Comparison of ENCODE assay signal across 9 cellular contexts in genomic region chr7:18610331-18610948, GRCh38.
A peak's percentile ranks its signal among the peaks of the same experiment; 100 is the strongest.
DNase-seq lines count a peak whose midpoint lies in the region; ATAC-seq, FAIRE-seq and TF ChIP-seq lines count a peak whose summit lies in the region.
"Had no signal": no experiment of that assay in that cellular context is flagged by ENCODE, and none has a peak within 500 bp of the region (broad histone marks: within the 10 kb centered on the region; RNA-seq: fewer than 3 reads in every experiment).

No MANE protein-coding gene starts in this region.

- no peak for ATAC-seq in memory B cell (ENCODE audit: low read depth)
- ATAC-seq in GM21619 (IDR thresholded peaks at IDR 0.05; ENCODE audit: unreplicated experiment), result no peak
- ATAC-seq in HG02588 (IDR thresholded peaks at IDR 0.05; ENCODE audit: unreplicated experiment), result no peak

- H3K9ac ChIP-seq in astrocyte (ENCODE audit: low read length), result no peak overlapping the region

- H3K4me1 Mint-ChIP-seq in astrocyte (ENCODE audit: low read depth, unreplicated experiment), result no peaks in the 10 kb centered on the region
- peaks cover 7% of the 10 kb centered on the region for H3K4me1 Mint-ChIP-seq in memory B cell

- DNase-seq in GM12892 (ENCODE audit: insufficient read length), result no peak
- peak; percentile 27 for DNase-seq in HuH-7 (ENCODE audit: low spot score)
- DNase-seq in astrocyte (ENCODE audit: low read depth), result peak; percentile 2
- DNase-seq in memory B cell (ENCODE audit: low spot score in 2 of 2), result peak; percentile 14 to 28
- no peak for DNase-seq in SIG-M5 (lab: John Stamatoyannopoulos, UW)
- DNase-seq in COR-L47 (lab: John Stamatoyannopoulos, UW), result no peak

- FAIRE-seq in GM12892 (lab: Jason Lieb, UNC) (peak; percentile 84), astrocyte (lab: Jason Lieb, UNC) (peak; percentile 23)
- FAIRE-seq: TTC549 had no signal

- H3K36me3 Mint-ChIP-seq in astrocyte (ENCODE audit: low read depth, unreplicated experiment) (peaks cover 5% of the 10 kb centered on the region), memory B cell (peaks cover 30% of the 10 kb centered on the region)

- no peak overlapping the region for H3K27ac ChIP-seq in astrocyte (ENCODE audit: low read depth, low read length)

- TF ChIP-seq POLR2A in GM12892 (IDR thresholded peaks at IDR 0.05; ENCODE audit: low read depth, low read length), result no peak

- peaks cover 4% of the 10 kb centered on the region for H3K4me1 ChIP-seq in astrocyte (ENCODE audit: insufficient read depth, low read length)

- no peaks in the 10 kb centered on the region for H4K20me1 ChIP-seq in astrocyte (ENCODE audit: insufficient read depth, low read length)

- TF ChIP-seq CTCF in astrocyte (IDR thresholded peaks at IDR 0.05; ENCODE audit: insufficient read depth, low read depth, low read length), result peak; percentile 53

- H3K4me3 Mint-ChIP-seq in astrocyte (ENCODE audit: unreplicated experiment) (no peak overlapping the region), memory B cell (no peak overlapping the region)

- H3K9me3 ChIP-seq in astrocyte (ENCODE audit: insufficient read depth, low read depth, low read length), result peaks cover 4% of the 10 kb centered on the region

- no peak overlapping the region for H3K27ac Mint-ChIP-seq in astrocyte (ENCODE audit: unreplicated experiment)
- no peak overlapping the region for H3K27ac Mint-ChIP-seq in memory B cell

- no peaks in the 10 kb centered on the region for H3K79me2 ChIP-seq in astrocyte (ENCODE audit: insufficient read depth, low read length)

- no peaks in the 10 kb centered on the region for H3K36me3 ChIP-seq in astrocyte (ENCODE audit: insufficient read depth, low read length)

- H3K27me3 ChIP-seq in astrocyte (ENCODE audit: insufficient read depth, low read length), result no peaks in the 10 kb centered on the region

- H2AFZ ChIP-seq in astrocyte (ENCODE audit: low read depth, low read length), result no peak overlapping the region

- no peak overlapping the region for H3K4me3 ChIP-seq in astrocyte (ENCODE audit: insufficient read depth, low read depth, low read length)

- H3K27me3 Mint-ChIP-seq in astrocyte (ENCODE audit: low read depth, unreplicated experiment), result no peaks in the 10 kb centered on the region
- H3K27me3 Mint-ChIP-seq in memory B cell, result no peaks in the 10 kb centered on the region

- no peak overlapping the region for H3K4me2 ChIP-seq in astrocyte (ENCODE audit: low read length)

- H3K9me3 Mint-ChIP-seq in astrocyte (ENCODE audit: unreplicated experiment) (peaks cover 3% of the 10 kb centered on the region), memory B cell (peaks cover 2% of the 10 kb centered on the region)

Comparison
In these comparisons a context has a peak if more than half of its experiments do, and no peak if none do; other contexts are left out.
1. DNase-seq: peak in HuH-7 (single experiment), astrocyte (single experiment) and memory B cell (2 of 2); none in GM12892 (single experiment), SIG-M5 (single experiment) and COR-L47 (single experiment).